In the genomic region with DNA sequence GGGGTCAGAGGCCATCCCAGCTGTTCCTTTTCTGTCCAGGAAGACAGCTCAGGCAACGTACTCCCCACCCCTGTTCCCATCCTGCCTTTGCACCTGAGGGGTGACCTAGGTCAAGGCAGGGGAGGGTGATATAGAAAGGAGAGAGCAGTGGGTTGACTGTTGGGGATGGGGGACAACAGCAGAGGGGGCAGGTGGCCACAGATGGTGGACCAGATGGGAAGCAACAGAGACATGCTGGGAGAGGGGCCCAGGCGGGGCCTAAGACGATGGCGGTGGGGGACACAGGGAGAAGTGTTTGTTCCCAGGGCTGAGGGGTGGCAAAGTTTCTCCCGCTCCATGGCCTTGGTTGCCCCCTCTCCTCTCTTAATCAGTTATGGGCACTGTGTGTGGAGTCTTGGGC, we compare ENCODE assay signal across 2 cellular contexts.
TF ChIP-seq lines count a peak whose summit lies in the region.

No MANE protein-coding gene starts in this region.

TF ChIP-seq in K562, 482 proteins besides CTCF, POLR2A, EP300 and RAD21 (continues in another document):
- TF ChIP-seq ZNF785 (CRISPR knock-in tag; IDR thresholded peaks at IDR 0.05) = no peak
- no peak for TF ChIP-seq HBP1 (CRISPR knock-in tag; IDR thresholded peaks at IDR 0.05)
- no peak for TF ChIP-seq TRIM25 (IDR thresholded peaks at IDR 0.05; ENCODE audit: borderline replicate concordance)
- no peak for TF ChIP-seq ZNF408 (CRISPR knock-in tag; IDR thresholded peaks at IDR 0.05; ENCODE audit: low read depth)
- TF ChIP-seq, protein P1, sequence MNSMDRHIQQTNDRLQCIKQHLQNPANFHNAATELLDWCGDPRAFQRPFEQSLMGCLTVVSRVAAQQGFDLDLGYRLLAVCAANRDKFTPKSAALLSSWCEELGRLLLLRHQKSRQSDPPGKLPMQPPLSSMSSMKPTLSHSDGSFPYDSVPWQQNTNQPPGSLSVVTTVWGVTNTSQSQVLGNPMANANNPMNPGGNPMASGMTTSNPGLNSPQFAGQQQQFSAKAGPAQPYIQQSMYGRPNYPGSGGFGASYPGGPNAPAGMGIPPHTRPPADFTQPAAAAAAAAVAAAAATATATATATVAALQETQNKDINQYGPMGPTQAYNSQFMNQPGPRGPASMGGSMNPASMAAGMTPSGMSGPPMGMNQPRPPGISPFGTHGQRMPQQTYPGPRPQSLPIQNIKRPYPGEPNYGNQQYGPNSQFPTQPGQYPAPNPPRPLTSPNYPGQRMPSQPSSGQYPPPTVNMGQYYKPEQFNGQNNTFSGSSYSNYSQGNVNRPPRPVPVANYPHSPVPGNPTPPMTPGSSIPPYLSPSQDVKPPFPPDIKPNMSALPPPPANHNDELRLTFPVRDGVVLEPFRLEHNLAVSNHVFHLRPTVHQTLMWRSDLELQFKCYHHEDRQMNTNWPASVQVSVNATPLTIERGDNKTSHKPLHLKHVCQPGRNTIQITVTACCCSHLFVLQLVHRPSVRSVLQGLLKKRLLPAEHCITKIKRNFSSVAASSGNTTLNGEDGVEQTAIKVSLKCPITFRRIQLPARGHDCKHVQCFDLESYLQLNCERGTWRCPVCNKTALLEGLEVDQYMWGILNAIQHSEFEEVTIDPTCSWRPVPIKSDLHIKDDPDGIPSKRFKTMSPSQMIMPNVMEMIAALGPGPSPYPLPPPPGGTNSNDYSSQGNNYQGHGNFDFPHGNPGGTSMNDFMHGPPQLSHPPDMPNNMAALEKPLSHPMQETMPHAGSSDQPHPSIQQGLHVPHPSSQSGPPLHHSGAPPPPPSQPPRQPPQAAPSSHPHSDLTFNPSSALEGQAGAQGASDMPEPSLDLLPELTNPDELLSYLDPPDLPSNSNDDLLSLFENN (IDR thresholded peaks at IDR 0.05; ENCODE audit: low read depth in 2 of 2, low read length in 2 of 2) = no peak
- TF ChIP-seq ZC3H4 (CRISPR knock-in tag; IDR thresholded peaks at IDR 0.05; ENCODE audit: borderline replicate concordance) = no peak

TF ChIP-seq in SK-N-SH treated with all-trans-retinoic acid at 6 μM for 48 hours, 23 proteins besides CTCF, POLR2A, EP300 and RAD21:
- TF ChIP-seq RARB (CRISPR knock-in tag; IDR thresholded peaks at IDR 0.05) = no peak
- TF ChIP-seq ESRRG (CRISPR knock-in tag; IDR thresholded peaks at IDR 0.05) = no peak
- no peak for TF ChIP-seq ISL1 (CRISPR knock-in tag; IDR thresholded peaks at IDR 0.05)
- no peak for TF ChIP-seq ZNF565 (CRISPR knock-in tag; conservative IDR thresholded peaks at IDR 0.05; ENCODE audit: low read depth)
- no peak for TF ChIP-seq ZFP3 (CRISPR knock-in tag; IDR thresholded peaks at IDR 0.05)
- no peak for TF ChIP-seq PPARA (CRISPR knock-in tag; IDR thresholded peaks at IDR 0.05; ENCODE audit: borderline replicate concordance)
- TF ChIP-seq, protein P2, sequence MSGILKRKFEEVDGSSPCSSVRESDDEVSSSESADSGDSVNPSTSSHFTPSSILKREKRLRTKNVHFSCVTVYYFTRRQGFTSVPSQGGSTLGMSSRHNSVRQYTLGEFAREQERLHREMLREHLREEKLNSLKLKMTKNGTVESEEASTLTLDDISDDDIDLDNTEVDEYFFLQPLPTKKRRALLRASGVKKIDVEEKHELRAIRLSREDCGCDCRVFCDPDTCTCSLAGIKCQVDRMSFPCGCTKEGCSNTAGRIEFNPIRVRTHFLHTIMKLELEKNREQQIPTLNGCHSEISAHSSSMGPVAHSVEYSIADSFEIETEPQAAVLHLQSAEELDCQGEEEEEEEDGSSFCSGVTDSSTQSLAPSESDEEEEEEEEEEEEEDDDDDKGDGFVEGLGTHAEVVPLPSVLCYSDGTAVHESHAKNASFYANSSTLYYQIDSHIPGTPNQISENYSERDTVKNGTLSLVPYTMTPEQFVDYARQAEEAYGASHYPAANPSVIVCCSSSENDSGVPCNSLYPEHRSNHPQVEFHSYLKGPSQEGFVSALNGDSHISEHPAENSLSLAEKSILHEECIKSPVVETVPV (CRISPR knock-in tag; IDR thresholded peaks at IDR 0.05) = no peak
- no peak for TF ChIP-seq PATZ1 (CRISPR knock-in tag; IDR thresholded peaks at IDR 0.05; ENCODE audit: borderline replicate concordance)
- TF ChIP-seq TOX (CRISPR knock-in tag; IDR thresholded peaks at IDR 0.05; ENCODE audit: borderline replicate concordance) = no peak
